ENCODE assay signal across 21 cellular contexts in genomic region chr7:148095066-148095465, GRCh38.
DNase-seq lines count a peak whose midpoint lies in the region; TF ChIP-seq lines count a peak whose summit lies in the region.
"Had no signal": no experiment of that assay in that cellular context is flagged by ENCODE, and none has a peak within 500 bp of the region (broad histone marks: within the 10 kb centered on the region; RNA-seq: fewer than 3 reads in every experiment).

No MANE protein-coding gene starts in this region.

- peak; percentile 43 for DNase-seq in Ammon's horn (ENCODE audit: low spot score)
- peak; percentile 81 for DNase-seq in NCI-H1092 (lab: John Stamatoyannopoulos, UW)
- peak; percentile 21 for DNase-seq in astrocyte of the hippocampus (ENCODE audit: low read depth, low spot score)
- DNase-seq in AG08396 (ENCODE audit: low spot score) = no peak
- DNase-seq in HuH-7 (ENCODE audit: low spot score) = no peak
- no peak for DNase-seq in GOT3 (lab: John Stamatoyannopoulos, UW)
- DNase-seq in DMS114 treated with DMSO at 0.1 percent for 48 hours (lab: John Stamatoyannopoulos, UW; ENCODE audit: unreplicated experiment) = no peak
- DNase-seq: activated CD4-positive, alpha-beta T cell treated with anti-CD3 and anti-CD28 coated beads, Interleukin-2, amount 50 U/mL, for 48 hours; activated naive CD4-positive, alpha-beta T cell; activated naive CD8-positive, alpha-beta T cell treated with anti-CD3 and anti-CD28 coated beads, Interleukin-2, amount 50 U/mL, for 24 hours; CD4-positive, alpha-beta memory T cell; KG1; natural killer cell; NCI-H1436; NCI-H226; NK-92 treated with Interleukin-12 subunit alpha and Interleukin-12 subunit beta, amount 100 ng/mL, for 24 hours; Right ventricle myocardium superior; stimulated activated naive B cell treated with anti-CD40 and anti-IgM and Interleukin-4, amounts not matched to agents 10 μg/mL and 1 μg/mL and 100 μg/mL, for 72 hours; T-helper 17 cell; upper lobe of right lung had no signal

- H3K4me1 Mint-ChIP-seq in nephron = peaks cover 40% of the 10 kb centered on the region
- H3K4me1 Mint-ChIP-seq: activated naive CD8-positive, alpha-beta T cell treated with anti-CD3 and anti-CD28 coated beads, Interleukin-2, amount 50 U/mL, for 24 hours; CD4-positive, alpha-beta memory T cell; natural killer cell; stimulated activated naive B cell treated with anti-CD40 and anti-IgM and Interleukin-4, amounts not matched to agents 10 μg/mL and 1 μg/mL and 100 μg/mL, for 72 hours; T-helper 17 cell had no signal

- peak overlapping the region in 1 of 3 experiments; percentile 15 for H3K4me3 Mint-ChIP-seq in nephron
- H3K4me3 Mint-ChIP-seq: activated naive CD8-positive, alpha-beta T cell treated with anti-CD3 and anti-CD28 coated beads, Interleukin-2, amount 50 U/mL, for 24 hours; CD4-positive, alpha-beta memory T cell; natural killer cell; stimulated activated naive B cell treated with anti-CD40 and anti-IgM and Interleukin-4, amounts not matched to agents 10 μg/mL and 1 μg/mL and 100 μg/mL, for 72 hours; T-helper 17 cell had no signal

- TF ChIP-seq CTCF in nephron (IDR thresholded peaks at IDR 0.05; ENCODE audit: unreplicated experiment in 3 of 3) = no peak

- peaks cover 11% of the 10 kb centered on the region for H3K27me3 Mint-ChIP-seq in nephron (ENCODE audit: low read depth)
- H3K27me3 Mint-ChIP-seq: activated naive CD8-positive, alpha-beta T cell treated with anti-CD3 and anti-CD28 coated beads, Interleukin-2, amount 50 U/mL, for 24 hours; CD4-positive, alpha-beta memory T cell; stimulated activated naive B cell treated with anti-CD40 and anti-IgM and Interleukin-4, amounts not matched to agents 10 μg/mL and 1 μg/mL and 100 μg/mL, for 72 hours had no signal

- no peaks in the 10 kb centered on the region for H3K9me3 Mint-ChIP-seq in nephron
- H3K9me3 Mint-ChIP-seq: activated naive CD8-positive, alpha-beta T cell treated with anti-CD3 and anti-CD28 coated beads, Interleukin-2, amount 50 U/mL, for 24 hours; stimulated activated naive B cell treated with anti-CD40 and anti-IgM and Interleukin-4, amounts not matched to agents 10 μg/mL and 1 μg/mL and 100 μg/mL, for 72 hours had no signal

- no peaks in the 10 kb centered on the region for H3K36me3 Mint-ChIP-seq in nephron (ENCODE audit: low read depth)
- H3K36me3 Mint-ChIP-seq: CD4-positive, alpha-beta memory T cell; natural killer cell; stimulated activated naive B cell treated with anti-CD40 and anti-IgM and Interleukin-4, amounts not matched to agents 10 μg/mL and 1 μg/mL and 100 μg/mL, for 72 hours had no signal

- H3K27ac Mint-ChIP-seq in nephron = peak overlapping the region in 2 of 3 experiments; percentile 39 to 78
- H3K27ac Mint-ChIP-seq: activated naive CD8-positive, alpha-beta T cell treated with anti-CD3 and anti-CD28 coated beads, Interleukin-2, amount 50 U/mL, for 24 hours; CD4-positive, alpha-beta memory T cell; natural killer cell; stimulated activated naive B cell treated with anti-CD40 and anti-IgM and Interleukin-4, amounts not matched to agents 10 μg/mL and 1 μg/mL and 100 μg/mL, for 72 hours; T-helper 17 cell had no signal

Comparison
In these comparisons a context has a peak if more than half of its experiments do, and no peak if none do; other contexts are left out.
1. DNase-seq: peak in Ammon's horn (single experiment), NCI-H1092 (single experiment) and astrocyte of the hippocampus (single experiment); none in AG08396 (single experiment), HuH-7 (single experiment), GOT3 (single experiment) and DMS114 treated with DMSO at 0.1 percent for 48 hours (single experiment).